ENCODE assay signal across 8 cellular contexts in the genomic region with DNA sequence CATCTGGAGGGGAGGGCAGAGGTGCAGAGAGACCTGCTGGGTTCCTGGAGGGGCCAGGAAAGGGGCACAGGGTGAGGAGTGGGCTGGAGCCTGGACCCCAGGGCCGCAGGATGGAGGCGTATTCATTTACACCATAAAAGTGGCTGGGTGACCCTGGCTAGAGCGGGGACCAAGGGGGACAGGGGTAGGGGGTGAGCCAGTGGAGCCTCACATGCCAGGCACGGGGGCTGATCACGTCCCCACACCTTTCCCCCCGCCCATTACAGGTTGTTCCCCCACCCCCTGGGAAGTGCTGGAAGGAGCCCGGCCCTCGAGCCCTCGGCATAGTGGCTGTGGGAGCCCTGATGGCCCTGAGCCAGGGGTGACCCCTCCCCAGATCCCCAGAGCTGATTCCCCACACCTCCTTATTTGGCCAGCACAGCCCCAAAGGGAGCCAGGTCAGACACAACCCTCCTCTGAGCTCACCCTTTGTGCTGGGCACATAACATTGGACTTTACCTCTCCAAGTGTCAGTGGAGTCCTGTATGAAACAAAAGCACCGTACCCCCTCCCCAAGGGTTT. TPM values are rescaled to one million over a fixed set of nuclear protein-coding genes. Genes with fewer than 3 reads are reported as not detected.
DNase-seq lines count a peak whose midpoint lies in the region; ATAC-seq and TF ChIP-seq lines count a peak whose summit lies in the region.

No MANE protein-coding gene starts in this region.

- no peak for ATAC-seq in natural killer cell treated with Interleukin-12 subunit alpha and Interleukin-12 subunit beta and Interleukin-15 and Interleukin-18, amount 100 ng/mL, for 72 hours

- H3K27me3 ChIP-seq in HUES48 (ENCODE audit: control insufficient read depth, insufficient read depth, low read length): no peaks in the 10 kb centered on the region

- peaks cover 21 to 29% of the 10 kb centered on the region in 2 donors for H3K4me1 Mint-ChIP-seq in natural killer cell treated with Interleukin-12 subunit alpha and Interleukin-12 subunit beta and Interleukin-15 and Interleukin-18, amount 100 ng/mL, for 72 hours (ENCODE audit: low read depth in 2 of 2)

- peaks cover 21% of the 10 kb centered on the region; the same call in 1 of the 2 replicates for H3K4me1 ChIP-seq in HUES48 (ENCODE audit: control insufficient read depth, insufficient read depth, low read length)

- no peak for TF ChIP-seq CTCF in choroid plexus epithelial cell (conservative IDR thresholded peaks at IDR 0.05; ENCODE audit: low read depth, low read length)

- H3K9me3 ChIP-seq in HUES48 (ENCODE audit: control insufficient read depth, insufficient read depth, low read length): no peaks in the 10 kb centered on the region

- H3K4me3 Mint-ChIP-seq in natural killer cell treated with Interleukin-12 subunit alpha and Interleukin-12 subunit beta and Interleukin-15 and Interleukin-18, amount 100 ng/mL, for 72 hours: peak overlapping the region; percentile 88

- peak overlapping the region; percentile 60 for H3K4me3 ChIP-seq in HUES48 (ENCODE audit: low read depth, low read length)
- H3K4me3 ChIP-seq in choroid plexus epithelial cell (ENCODE audit: low read depth, low read length): peak overlapping the region; percentile 74

- DNase-seq in CD1c-positive myeloid dendritic cell (ENCODE audit: extremely low spot score) (peak; percentile 8), choroid plexus epithelial cell (ENCODE audit: low read depth) (no peak), NOMO-1 (lab: John Stamatoyannopoulos, UW; ENCODE audit: unreplicated experiment in 2 of 2) (no peak), cerebellum (ENCODE audit: low spot score) (no peak)
- DNase-seq in natural killer cell treated with Interleukin-12 subunit alpha and Interleukin-12 subunit beta and Interleukin-15 and Interleukin-18, amount 100 ng/mL, for 72 hours (ENCODE audit: low spot score): no peak
- no peak for DNase-seq in stimulated activated CD8-positive, alpha-beta memory T cell treated with anti-CD3 and anti-CD28 coated beads, Interleukin-4, amount 100 ng/mL, for 48 hours
- DNase-seq in effector CD4-positive, alpha-beta T cell: no peak

- H3K36me3 ChIP-seq in HUES48 (ENCODE audit: control insufficient read depth, insufficient read depth, low read length): peaks cover 6% of the 10 kb centered on the region

- no peak overlapping the region for H3K9ac ChIP-seq in HUES48 (ENCODE audit: low read depth, low read length)

- H3K27ac ChIP-seq in HUES48 (ENCODE audit: low read depth, low read length): peak overlapping the region; percentile 74

- no peaks in the 10 kb centered on the region for H3K36me3 Mint-ChIP-seq in natural killer cell treated with Interleukin-12 subunit alpha and Interleukin-12 subunit beta and Interleukin-15 and Interleukin-18, amount 100 ng/mL, for 72 hours

- no peaks in the 10 kb centered on the region for H3K9me3 Mint-ChIP-seq in natural killer cell treated with Interleukin-12 subunit alpha and Interleukin-12 subunit beta and Interleukin-15 and Interleukin-18, amount 100 ng/mL, for 72 hours

- no peaks in the 10 kb centered on the region for H3K27me3 Mint-ChIP-seq in natural killer cell treated with Interleukin-12 subunit alpha and Interleukin-12 subunit beta and Interleukin-15 and Interleukin-18, amount 100 ng/mL, for 72 hours

- peak overlapping the region; percentile 94 to 98 for H3K27ac Mint-ChIP-seq in natural killer cell treated with Interleukin-12 subunit alpha and Interleukin-12 subunit beta and Interleukin-15 and Interleukin-18, amount 100 ng/mL, for 72 hours

RNA-seq across cellular contexts. Expression of a gene that starts 0.8 kb away (rescaled TPM):
- 100 to 1,000 TPM; 354 to 380 TPM for total RNA-seq in natural killer cell treated with Interleukin-12 subunit alpha and Interleukin-12 subunit beta and Interleukin-15 and Interleukin-18, amount 100 ng/mL, for 72 hours
- 5.5 TPM for total RNA-seq in cerebellum

RNA-seq across cellular contexts. Expression of a gene that starts 9.1 kb away (rescaled TPM):
- total RNA-seq in natural killer cell treated with Interleukin-12 subunit alpha and Interleukin-12 subunit beta and Interleukin-15 and Interleukin-18, amount 100 ng/mL, for 72 hours: 100 to 1,000 TPM; 124 to 143 TPM
- 53.9 TPM for total RNA-seq in cerebellum

RNA-seq across cellular contexts. Expression of a gene that starts 29.5 kb away (rescaled TPM):
- under 1 TPM; 0.25 to 0.98 TPM for total RNA-seq in natural killer cell treated with Interleukin-12 subunit alpha and Interleukin-12 subunit beta and Interleukin-15 and Interleukin-18, amount 100 ng/mL, for 72 hours
- 0.82 TPM for total RNA-seq in cerebellum

RNA-seq across cellular contexts. Expression of a gene that starts 35.7 kb away (rescaled TPM):
- 10 to 100 TPM; 13.5 to 13.6 TPM for total RNA-seq in natural killer cell treated with Interleukin-12 subunit alpha and Interleukin-12 subunit beta and Interleukin-15 and Interleukin-18, amount 100 ng/mL, for 72 hours
- 4.3 TPM for total RNA-seq in cerebellum

Comparison
In these comparisons a context has a peak if more than half of its experiments do, and no peak if none do; other contexts are left out.
1. RNA of a gene that starts 0.8 kb away (total RNA-seq): 354 to 380 TPM in natural killer cell treated with Interleukin-12 subunit alpha and Interleukin-12 subunit beta and Interleukin-15 and Interleukin-18, amount 100 ng/mL, for 72 hours; 5.5 TPM in cerebellum (single experiment); every median in the first group is over 10 times any median in the second.